ENCODE assay signal across 33 cellular contexts in genomic region chr7:3097734-3098133, GRCh38. TPM values are rescaled to one million over a fixed set of nuclear protein-coding genes. Genes with fewer than 3 reads are reported as not detected.
"Had no signal": no experiment of that assay in that cellular context is flagged by ENCODE, and none has a peak within 500 bp of the region (broad histone marks: within the 10 kb centered on the region; RNA-seq: fewer than 3 reads in every experiment).

No MANE protein-coding gene starts in this region.

- H3K27me3 Mint-ChIP-seq: activated CD4-positive, alpha-beta memory T cell treated with anti-CD3 and anti-CD28 coated beads, Interleukin-2, amount 10 ng/mL, durations not matched to agents 7 days and 5 days; activated CD4-positive, alpha-beta T cell treated with anti-CD3 and anti-CD28 coated beads, Interleukin-2, amount 10 ng/mL, durations not matched to agents 7 days and 5 days; activated naive CD8-positive, alpha-beta T cell had no signal

- H3K4me3 ChIP-seq: esophagus squamous epithelium, gastroesophageal sphincter, heart right ventricle had no signal

- H3K4me1 ChIP-seq: esophagus squamous epithelium, gastroesophageal sphincter had no signal

- H3K27ac ChIP-seq: brain microvascular endothelial cell, epithelial cell of prostate, esophagus squamous epithelium, gastroesophageal sphincter, heart right ventricle had no signal

- DNase-seq: activated CD4-positive, alpha-beta memory T cell treated with anti-CD3 and anti-CD28 coated beads, Interleukin-2, amount 10 ng/mL, durations not matched to agents 7 days and 5 days; activated CD4-positive, alpha-beta T cell treated with anti-CD3 and anti-CD28 coated beads for 1 hour; activated CD4-positive, alpha-beta T cell treated with anti-CD3 and anti-CD28 coated beads for 4 hours; activated CD4-positive, alpha-beta T cell treated with anti-CD3 and anti-CD28 coated beads, Interleukin-2, amount 10 ng/mL, durations not matched to agents 7 days and 5 days; activated CD4-positive, alpha-beta T cell treated with anti-CD3 and anti-CD28 coated beads, Interleukin-2, amount 50 U/mL, for 4 hours; activated CD8-positive, alpha-beta memory T cell treated with anti-CD3 and anti-CD28 coated beads, Interleukin-2, amount 50 U/mL, for 48 hours; activated effector memory CD4-positive, alpha-beta T cell treated with anti-CD3 and anti-CD28 coated beads, Interleukin-2, amount 50 U/mL, for 16 hours; activated naive CD4-positive, alpha-beta T cell treated with anti-CD3 and anti-CD28 coated beads for 36 hours; activated T-cell treated with anti-CD3 and anti-CD28 coated beads for 4 hours; activated T-cell treated with anti-CD3 and anti-CD28 coated beads, Interleukin-2, amount 50 U/mL, for 4 hours; amniotic stem cell; anterior cingulate cortex; brain microvascular endothelial cell; cortex of kidney; dermis blood vessel endothelial cell; effector CD4-positive, alpha-beta T cell; esophagus squamous epithelium; foreskin melanocyte; heart right ventricle; T-helper 2 cell had no signal

- H3K36me3 Mint-ChIP-seq: activated naive CD8-positive, alpha-beta T cell; WTC11 had no signal

- H3K27ac Mint-ChIP-seq: activated CD4-positive, alpha-beta memory T cell treated with anti-CD3 and anti-CD28 coated beads, Interleukin-2, amount 10 ng/mL, durations not matched to agents 7 days and 5 days; activated naive CD4-positive, alpha-beta T cell treated with anti-CD3 and anti-CD28 coated beads for 36 hours; activated T-helper 1 cell treated with anti-CD3 and anti-CD28 coated beads, Interleukin-12 subunit alpha, Interleukin-12 subunit beta, Interleukin-2, Interleukin-4 antibody, amounts not matched to agents 30 ng/mL and 10 ng/mL and 1 ng/mL, durations not matched to agents 14 hours and 24 hours and 36 hours; activated T-helper 2 cell treated with anti-CD3 and anti-CD28 coated beads, Interferon-gamma antibody, Interleukin-2, Interleukin-4, amounts not matched to agents 10 μg/mL and 5 μg/mL and 100 μg/mL, durations not matched to agents 14 hours and 24 hours and 36 hours; WTC11 had no signal

- H3K9me3 ChIP-seq: esophagus squamous epithelium had no signal

- ATAC-seq: activated T-cell treated with anti-CD3 and anti-CD28 coated beads, Interleukin-2, amount 50 U/mL, for 4 hours; gastroesophageal sphincter; heart right ventricle; WTC11 had no signal

- H3K4me3 Mint-ChIP-seq: activated CD4-positive, alpha-beta memory T cell treated with anti-CD3 and anti-CD28 coated beads, Interleukin-2, amount 10 ng/mL, durations not matched to agents 7 days and 5 days; activated CD4-positive, alpha-beta T cell treated with anti-CD3 and anti-CD28 coated beads, Interleukin-2, amount 10 ng/mL, durations not matched to agents 7 days and 5 days; activated naive CD4-positive, alpha-beta T cell treated with anti-CD3 and anti-CD28 coated beads for 36 hours; activated naive CD8-positive, alpha-beta T cell; activated T-cell treated with anti-CD3 and anti-CD28 coated beads, Interleukin-2, amount 50 U/mL, for 4 hours; activated T-helper 1 cell treated with anti-CD3 and anti-CD28 coated beads, Interleukin-12 subunit alpha, Interleukin-12 subunit beta, Interleukin-2, Interleukin-4 antibody, amounts not matched to agents 30 ng/mL and 10 ng/mL and 1 ng/mL, durations not matched to agents 14 hours and 24 hours and 36 hours; WTC11 had no signal

- H3K36me3 ChIP-seq: brain microvascular endothelial cell, esophagus squamous epithelium, gastroesophageal sphincter, heart right ventricle had no signal

- FAIRE-seq: astrocyte, bronchial epithelial cell, colon, endometrium, endothelial cell of umbilical vein had no signal

- H3K27me3 ChIP-seq: brain microvascular endothelial cell, esophagus squamous epithelium, gastroesophageal sphincter had no signal

- H3K9me3 Mint-ChIP-seq: activated naive CD4-positive, alpha-beta T cell treated with anti-CD3 and anti-CD28 coated beads for 36 hours; activated T-cell treated with anti-CD3 and anti-CD28 coated beads, Interleukin-2, amount 50 U/mL, for 4 hours; activated T-helper 1 cell treated with anti-CD3 and anti-CD28 coated beads, Interleukin-12 subunit alpha, Interleukin-12 subunit beta, Interleukin-2, Interleukin-4 antibody, amounts not matched to agents 30 ng/mL and 10 ng/mL and 1 ng/mL, durations not matched to agents 14 hours and 24 hours and 36 hours; activated T-helper 2 cell treated with anti-CD3 and anti-CD28 coated beads, Interferon-gamma antibody, Interleukin-2, Interleukin-4, amounts not matched to agents 10 μg/mL and 5 μg/mL and 100 μg/mL, durations not matched to agents 14 hours and 24 hours and 36 hours had no signal

RNA-seq across cellular contexts. Expression of gene CARD11, which starts 54.1 kb away (rescaled TPM):
- total RNA-seq: fibroblast of lung, fibroblast of villous mesenchyme had no signal
